ENCODE assay signal across 1 cellular context in genomic region chr7:81710751-81711150, GRCh38.
TF ChIP-seq lines count a peak whose summit lies in the region.

No MANE protein-coding gene starts in this region.

TF ChIP-seq in IMR-90, 13 proteins besides CTCF, POLR2A, EP300 and RAD21 (continued from another document):
- TF ChIP-seq USF2 (IDR thresholded peaks at IDR 0.05; ENCODE audit: low read depth, low read length) (no peak), MXI1 (IDR thresholded peaks at IDR 0.05; ENCODE audit: borderline replicate concordance, low read depth, low read length) (no peak)
